Comparison of ENCODE assay signal across 13 cellular contexts in genomic region chr17:80846932-80847331, GRCh38.
DNase-seq lines count a peak whose midpoint lies in the region; ATAC-seq and FAIRE-seq lines count a peak whose summit lies in the region.
"Had no signal": no experiment of that assay in that cellular context is flagged by ENCODE, and none has a peak within 500 bp of the region (broad histone marks: within the 10 kb centered on the region; RNA-seq: fewer than 3 reads in every experiment).

No MANE protein-coding gene starts in this region.

- peak; percentile 79 for FAIRE-seq in urothelium cell line (lab: Jason Lieb, UNC)
- FAIRE-seq: GM12878, keratinocyte had no signal

- POLR2A ChIA-PET in activated CD4-positive, alpha-beta memory T cell treated with anti-CD3 and anti-CD28 coated beads, Interleukin-2, amount 10 ng/mL, durations not matched to agents 7 days and 5 days (lab: Charles Lee): interaction anchor here (1.0 to 5.0 kb wide), 23 partner anchors 8 to 392 kb away, joined by 3 to 108 read pairs (median 6); no protein-coding TSS in a partner anchor

- H3K36me3 Mint-ChIP-seq in activated CD4-positive, alpha-beta memory T cell treated with anti-CD3 and anti-CD28 coated beads, Interleukin-2, amount 10 ng/mL, durations not matched to agents 7 days and 5 days (ENCODE audit: low read depth): peaks cover 72% of the 10 kb centered on the region
- H3K36me3 Mint-ChIP-seq in memory B cell: peaks cover 19% of the 10 kb centered on the region
- H3K36me3 Mint-ChIP-seq in stimulated activated naive B cell treated with anti-CD40 and anti-IgM and Interleukin-4, amounts not matched to agents 10 μg/mL and 1 μg/mL and 100 μg/mL, for 72 hours: peaks cover 29 to 50% of the 10 kb centered on the region in 2 donors

- no peaks in the 10 kb centered on the region for H3K9me3 Mint-ChIP-seq in activated CD4-positive, alpha-beta memory T cell treated with anti-CD3 and anti-CD28 coated beads, Interleukin-2, amount 10 ng/mL, durations not matched to agents 7 days and 5 days
- H3K9me3 Mint-ChIP-seq in memory B cell: no peaks in the 10 kb centered on the region
- no peaks in the 10 kb centered on the region for H3K9me3 Mint-ChIP-seq in stimulated activated naive B cell treated with anti-CD40 and anti-IgM and Interleukin-4, amounts not matched to agents 10 μg/mL and 1 μg/mL and 100 μg/mL, for 72 hours

- H3K27ac Mint-ChIP-seq in activated CD4-positive, alpha-beta memory T cell treated with anti-CD3 and anti-CD28 coated beads, Interleukin-2, amount 10 ng/mL, durations not matched to agents 7 days and 5 days: peak overlapping the region; percentile 96
- H3K27ac Mint-ChIP-seq in memory B cell: peak overlapping the region; percentile 63
- no peak overlapping the region for H3K27ac Mint-ChIP-seq in stimulated activated naive B cell treated with anti-CD40 and anti-IgM and Interleukin-4, amounts not matched to agents 10 μg/mL and 1 μg/mL and 100 μg/mL, for 72 hours

- no peak overlapping the region for H3K4me3 Mint-ChIP-seq in activated CD4-positive, alpha-beta memory T cell treated with anti-CD3 and anti-CD28 coated beads, Interleukin-2, amount 10 ng/mL, durations not matched to agents 7 days and 5 days
- H3K4me3 Mint-ChIP-seq in memory B cell: peak overlapping the region; percentile 8
- no peak overlapping the region for H3K4me3 Mint-ChIP-seq in stimulated activated naive B cell treated with anti-CD40 and anti-IgM and Interleukin-4, amounts not matched to agents 10 μg/mL and 1 μg/mL and 100 μg/mL, for 72 hours

- peak; percentile 24 for DNase-seq in stimulated activated CD4-positive, alpha-beta T cell treated with anti-CD3 and anti-CD28 coated beads, Interleukin-15, amount 100 ng/mL, for 24 hours
- no peak for DNase-seq in stimulated activated CD4-positive, alpha-beta T cell treated with anti-CD3 and anti-CD28 coated beads, Interleukin-2, amount 100 ng/mL, for 24 hours
- no peak for DNase-seq in activated CD4-positive, alpha-beta memory T cell treated with anti-CD3 and anti-CD28 coated beads, Interleukin-2, amount 10 ng/mL, durations not matched to agents 7 days and 5 days
- DNase-seq in memory B cell (ENCODE audit: low spot score in 2 of 2) (no peak), urothelium cell line (ENCODE audit: low spot score) (no peak), islet precursor cell (no peak), KG1 (lab: John Stamatoyannopoulos, UW) (no peak)
- no peak for DNase-seq in stimulated activated naive B cell treated with anti-CD40 and anti-IgM and Interleukin-4, amounts not matched to agents 10 μg/mL and 1 μg/mL and 100 μg/mL, for 72 hours
- DNase-seq: amygdala, NCI-H2081, NCI-H69 had no signal

- H3K4me1 Mint-ChIP-seq in activated CD4-positive, alpha-beta memory T cell treated with anti-CD3 and anti-CD28 coated beads, Interleukin-2, amount 10 ng/mL, durations not matched to agents 7 days and 5 days: peaks cover 73% of the 10 kb centered on the region
- H3K4me1 Mint-ChIP-seq in memory B cell: peaks cover 16% of the 10 kb centered on the region
- peaks cover 30 to 36% of the 10 kb centered on the region in 2 donors for H3K4me1 Mint-ChIP-seq in stimulated activated naive B cell treated with anti-CD40 and anti-IgM and Interleukin-4, amounts not matched to agents 10 μg/mL and 1 μg/mL and 100 μg/mL, for 72 hours

- H3K27me3 Mint-ChIP-seq in activated CD4-positive, alpha-beta memory T cell treated with anti-CD3 and anti-CD28 coated beads, Interleukin-2, amount 10 ng/mL, durations not matched to agents 7 days and 5 days: no peaks in the 10 kb centered on the region
- no peaks in the 10 kb centered on the region for H3K27me3 Mint-ChIP-seq in memory B cell
- no peaks in the 10 kb centered on the region for H3K27me3 Mint-ChIP-seq in stimulated activated naive B cell treated with anti-CD40 and anti-IgM and Interleukin-4, amounts not matched to agents 10 μg/mL and 1 μg/mL and 100 μg/mL, for 72 hours

- CTCF ChIA-PET in activated CD4-positive, alpha-beta memory T cell treated with anti-CD3 and anti-CD28 coated beads, Interleukin-2, amount 10 ng/mL, durations not matched to agents 7 days and 5 days (lab: Charles Lee): interaction anchor here (0.9 to 1.6 kb wide), 8 partner anchors 8 to 139 kb away, joined by 3 to 15 read pairs (median 3); no protein-coding TSS in a partner anchor

- ATAC-seq in memory B cell (ENCODE audit: low read depth): no peak
- no peak for ATAC-seq in stimulated activated naive B cell treated with anti-CD40 and anti-IgM and Interleukin-4, amounts not matched to agents 10 μg/mL and 1 μg/mL and 100 μg/mL, for 72 hours (replicated peaks)
